In the genomic region with DNA sequence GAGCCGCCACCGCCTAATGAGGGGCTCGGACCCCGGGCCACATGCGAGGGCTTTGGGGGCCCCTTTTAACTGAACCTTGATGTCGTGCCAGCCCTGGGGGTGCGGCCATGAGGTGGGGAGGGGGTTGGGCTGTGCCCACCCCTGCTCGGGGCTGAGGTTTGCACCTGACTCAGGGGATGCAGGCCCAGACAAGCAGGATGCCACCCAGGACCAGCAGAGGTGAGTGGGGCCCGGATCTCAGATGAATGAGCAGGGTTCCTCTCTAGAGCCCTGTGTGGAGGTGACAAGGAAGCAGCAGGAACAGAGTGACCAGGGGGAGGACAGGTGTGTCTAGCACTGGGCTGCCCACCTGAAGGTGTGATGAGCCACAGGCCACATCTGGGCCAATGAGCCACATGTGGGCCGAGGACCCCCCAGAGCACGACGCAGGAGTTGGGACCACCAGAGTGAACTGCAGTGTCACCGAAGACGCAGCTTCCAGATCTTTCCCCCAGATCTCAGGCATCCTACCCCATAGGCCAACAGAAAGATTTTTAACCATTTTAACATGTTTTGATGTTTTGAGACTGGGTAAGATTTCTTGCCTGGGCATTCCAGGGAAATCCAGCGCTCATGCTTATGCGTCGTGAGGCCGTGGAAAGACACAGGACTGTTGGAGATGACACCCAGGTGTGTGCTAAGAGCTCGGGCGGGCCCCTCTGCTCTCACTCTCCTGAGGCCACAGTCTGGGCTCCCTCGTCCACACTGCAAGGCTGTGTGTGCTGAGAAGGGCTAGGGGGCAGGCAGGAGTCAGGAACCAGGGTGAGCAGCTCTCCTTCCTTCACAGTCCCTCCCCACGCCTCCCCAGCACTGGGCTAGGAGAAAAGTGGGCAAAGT, we compare ENCODE assay signal across 1 cellular context.
TF ChIP-seq lines count a peak whose summit lies in the region.

No MANE protein-coding gene starts in this region.

TF ChIP-seq in A549, 52 proteins besides CTCF, POLR2A, EP300 and RAD21:
- TF ChIP-seq FOSL2 (IDR thresholded peaks at IDR 0.05): no peak
- no peak for TF ChIP-seq FOSL2 (CRISPR knock-in tag; IDR thresholded peaks at IDR 0.05)
- TF ChIP-seq, protein P1, sequence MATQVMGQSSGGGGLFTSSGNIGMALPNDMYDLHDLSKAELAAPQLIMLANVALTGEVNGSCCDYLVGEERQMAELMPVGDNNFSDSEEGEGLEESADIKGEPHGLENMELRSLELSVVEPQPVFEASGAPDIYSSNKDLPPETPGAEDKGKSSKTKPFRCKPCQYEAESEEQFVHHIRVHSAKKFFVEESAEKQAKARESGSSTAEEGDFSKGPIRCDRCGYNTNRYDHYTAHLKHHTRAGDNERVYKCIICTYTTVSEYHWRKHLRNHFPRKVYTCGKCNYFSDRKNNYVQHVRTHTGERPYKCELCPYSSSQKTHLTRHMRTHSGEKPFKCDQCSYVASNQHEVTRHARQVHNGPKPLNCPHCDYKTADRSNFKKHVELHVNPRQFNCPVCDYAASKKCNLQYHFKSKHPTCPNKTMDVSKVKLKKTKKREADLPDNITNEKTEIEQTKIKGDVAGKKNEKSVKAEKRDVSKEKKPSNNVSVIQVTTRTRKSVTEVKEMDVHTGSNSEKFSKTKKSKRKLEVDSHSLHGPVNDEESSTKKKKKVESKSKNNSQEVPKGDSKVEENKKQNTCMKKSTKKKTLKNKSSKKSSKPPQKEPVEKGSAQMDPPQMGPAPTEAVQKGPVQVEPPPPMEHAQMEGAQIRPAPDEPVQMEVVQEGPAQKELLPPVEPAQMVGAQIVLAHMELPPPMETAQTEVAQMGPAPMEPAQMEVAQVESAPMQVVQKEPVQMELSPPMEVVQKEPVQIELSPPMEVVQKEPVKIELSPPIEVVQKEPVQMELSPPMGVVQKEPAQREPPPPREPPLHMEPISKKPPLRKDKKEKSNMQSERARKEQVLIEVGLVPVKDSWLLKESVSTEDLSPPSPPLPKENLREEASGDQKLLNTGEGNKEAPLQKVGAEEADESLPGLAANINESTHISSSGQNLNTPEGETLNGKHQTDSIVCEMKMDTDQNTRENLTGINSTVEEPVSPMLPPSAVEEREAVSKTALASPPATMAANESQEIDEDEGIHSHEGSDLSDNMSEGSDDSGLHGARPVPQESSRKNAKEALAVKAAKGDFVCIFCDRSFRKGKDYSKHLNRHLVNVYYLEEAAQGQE (IDR thresholded peaks at IDR 0.05): no peak
- TF ChIP-seq CHD4 (IDR thresholded peaks at IDR 0.05; ENCODE audit: borderline replicate concordance): no peak
- TF ChIP-seq, protein P2, sequence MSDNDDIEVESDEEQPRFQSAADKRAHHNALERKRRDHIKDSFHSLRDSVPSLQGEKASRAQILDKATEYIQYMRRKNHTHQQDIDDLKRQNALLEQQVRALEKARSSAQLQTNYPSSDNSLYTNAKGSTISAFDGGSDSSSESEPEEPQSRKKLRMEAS (IDR thresholded peaks at IDR 0.05): no peak
- TF ChIP-seq BHLHE40 (IDR thresholded peaks at IDR 0.05; ENCODE audit: low read depth, low read length): no peak
- TF ChIP-seq FOSB (CRISPR knock-in tag; IDR thresholded peaks at IDR 0.05): no peak
- no peak for TF ChIP-seq MYC (IDR thresholded peaks at IDR 0.05; ENCODE audit: borderline replicate concordance, low read length)
- no peak for TF ChIP-seq KDM5A (IDR thresholded peaks at IDR 0.05)
- TF ChIP-seq, protein P3, sequence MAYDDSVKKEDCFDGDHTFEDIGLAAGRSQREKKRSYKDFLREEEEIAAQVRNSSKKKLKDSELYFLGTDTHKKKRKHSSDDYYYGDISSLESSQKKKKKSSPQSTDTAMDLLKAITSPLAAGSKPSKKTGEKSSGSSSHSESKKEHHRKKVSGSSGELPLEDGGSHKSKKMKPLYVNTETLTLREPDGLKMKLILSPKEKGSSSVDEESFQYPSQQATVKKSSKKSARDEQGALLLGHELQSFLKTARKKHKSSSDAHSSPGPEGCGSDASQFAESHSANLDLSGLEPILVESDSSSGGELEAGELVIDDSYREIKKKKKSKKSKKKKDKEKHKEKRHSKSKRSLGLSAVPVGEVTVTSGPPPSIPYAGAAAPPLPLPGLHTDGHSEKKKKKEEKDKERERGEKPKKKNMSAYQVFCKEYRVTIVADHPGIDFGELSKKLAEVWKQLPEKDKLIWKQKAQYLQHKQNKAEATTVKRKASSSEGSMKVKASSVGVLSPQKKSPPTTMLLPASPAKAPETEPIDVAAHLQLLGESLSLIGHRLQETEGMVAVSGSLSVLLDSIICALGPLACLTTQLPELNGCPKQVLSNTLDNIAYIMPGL (CRISPR knock-in tag; IDR thresholded peaks at IDR 0.05; ENCODE audit: borderline replicate concordance): no peak
- TF ChIP-seq, protein P4, sequence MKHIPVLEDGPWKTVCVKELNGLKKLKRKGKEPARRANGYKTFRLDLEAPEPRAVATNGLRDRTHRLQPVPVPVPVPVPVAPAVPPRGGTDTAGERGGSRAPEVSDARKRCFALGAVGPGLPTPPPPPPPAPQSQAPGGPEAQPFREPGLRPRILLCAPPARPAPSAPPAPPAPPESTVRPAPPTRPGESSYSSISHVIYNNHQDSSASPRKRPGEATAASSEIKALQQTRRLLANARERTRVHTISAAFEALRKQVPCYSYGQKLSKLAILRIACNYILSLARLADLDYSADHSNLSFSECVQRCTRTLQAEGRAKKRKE (CRISPR knock-in tag; IDR thresholded peaks at IDR 0.05; ENCODE audit: low read depth): no peak
